Comparison of ENCODE assay signal across 11 cellular contexts in genomic region chr3:122091602-122092006, GRCh38. TPM values are rescaled to one million over a fixed set of nuclear protein-coding genes. Genes with fewer than 3 reads are reported as not detected.
DNase-seq lines count a peak whose midpoint lies in the region; ATAC-seq and TF ChIP-seq lines count a peak whose summit lies in the region.
"Had no signal": no experiment of that assay in that cellular context is flagged by ENCODE, and none has a peak within 500 bp of the region (broad histone marks: within the 10 kb centered on the region; RNA-seq: fewer than 3 reads in every experiment).

No MANE protein-coding gene starts in this region.

- H3K4me1 Mint-ChIP-seq in CD14-positive monocyte (peaks cover 60% of the 10 kb centered on the region), immature natural killer cell (no peaks in the 10 kb centered on the region)
- peaks cover 15% of the 10 kb centered on the region for H3K4me1 Mint-ChIP-seq in activated CD8-positive, alpha-beta T cell treated with anti-CD3 and anti-CD28 coated beads for 36 hours (ENCODE audit: low read depth)

- H3K27me3 Mint-ChIP-seq in CD14-positive monocyte (ENCODE audit: low read depth in 3 of 3) (peaks cover 0 to 3% (median 0%) of the 10 kb centered on the region in 3 donors), immature natural killer cell (ENCODE audit: low read depth in 3 of 3) (no peaks in the 10 kb centered on the region)
- peaks cover 2% of the 10 kb centered on the region for H3K27me3 Mint-ChIP-seq in activated CD8-positive, alpha-beta T cell treated with anti-CD3 and anti-CD28 coated beads for 36 hours

- H3K9me3 Mint-ChIP-seq in CD14-positive monocyte (no peaks in the 10 kb centered on the region), immature natural killer cell (peaks cover 0 to 2% (median 0%) of the 10 kb centered on the region in 6 donors)
- H3K9me3 Mint-ChIP-seq in activated CD8-positive, alpha-beta T cell treated with anti-CD3 and anti-CD28 coated beads for 36 hours: no peaks in the 10 kb centered on the region

- TF ChIP-seq CTCF in CD14-positive monocyte (IDR thresholded peaks at IDR 0.05): no peak
- no peak for TF ChIP-seq CTCF in activated CD8-positive, alpha-beta T cell treated with anti-CD3 and anti-CD28 coated beads for 36 hours (IDR thresholded peaks at IDR 0.05)

- peak overlapping the region in 1 of 2 donors; percentile 66 for H3K4me3 Mint-ChIP-seq in CD14-positive monocyte
- no peak overlapping the region for H3K4me3 Mint-ChIP-seq in activated CD8-positive, alpha-beta T cell treated with anti-CD3 and anti-CD28 coated beads for 36 hours
- H3K4me3 Mint-ChIP-seq in immature natural killer cell: no peak overlapping the region

- H3K27ac Mint-ChIP-seq in CD14-positive monocyte (peak overlapping the region; percentile 86 to 96 (median 94)), immature natural killer cell (no peak overlapping the region)
- H3K27ac Mint-ChIP-seq in activated CD8-positive, alpha-beta T cell treated with anti-CD3 and anti-CD28 coated beads for 36 hours: peak overlapping the region; percentile 55

- intact Hi-C loops in CD14-positive monocyte (cut with micrococcal nuclease): loop anchor here (5.0 kb wide), 3 partner anchors 34 to 259 kb away; partner anchors contain the start of gene CD86 (in 2 of the 2)
- intact Hi-C loops in activated CD8-positive, alpha-beta T cell treated with anti-CD3 and anti-CD28 coated beads for 36 hours (cut with micrococcal nuclease): loop anchor here (2.0 to 10.0 kb wide), 2 partner anchors 207 to 545 kb away; no protein-coding TSS in a partner anchor

- DNase-seq in CD14-positive monocyte (ENCODE audit: low spot score) (peak; percentile 45), NCI-H2196 (lab: John Stamatoyannopoulos, UW; ENCODE audit: unreplicated experiment) (no peak), GM19238 (ENCODE audit: insufficient read length, low spot score) (no peak), cerebellar cortex (ENCODE audit: low spot score) (no peak), immature natural killer cell (no peak)
- DNase-seq in activated CD8-positive, alpha-beta T cell treated with anti-CD3 and anti-CD28 coated beads for 36 hours: no peak
- DNase-seq: DMS 273 treated with DMSO at 0.1 percent for 48 hours, NCI-H187 treated with DMSO at 0.1 percent for 48 hours, nucleus accumbens had no signal

- ATAC-seq in GM19324 (IDR thresholded peaks at IDR 0.05; ENCODE audit: low FRiP score, unreplicated experiment) (peak; percentile 50), HG03135 (IDR thresholded peaks at IDR 0.05; ENCODE audit: unreplicated experiment) (peak; percentile 47)
- no peak for ATAC-seq in activated CD8-positive, alpha-beta T cell treated with anti-CD3 and anti-CD28 coated beads for 36 hours

- H3K36me3 Mint-ChIP-seq in CD14-positive monocyte (peaks cover 44 to 46% of the 10 kb centered on the region in 2 donors), immature natural killer cell (no peaks in the 10 kb centered on the region)
- no peaks in the 10 kb centered on the region for H3K36me3 Mint-ChIP-seq in activated CD8-positive, alpha-beta T cell treated with anti-CD3 and anti-CD28 coated beads for 36 hours (ENCODE audit: low read depth)

- POLR2A ChIA-PET in activated CD8-positive, alpha-beta T cell treated with anti-CD3 and anti-CD28 coated beads for 36 hours (lab: Charles Lee): no interaction called here

- CTCF ChIA-PET in activated CD8-positive, alpha-beta T cell treated with anti-CD3 and anti-CD28 coated beads for 36 hours (lab: Charles Lee): interaction anchor here (0.6 to 2.7 kb wide), 6 partner anchors 11 to 545 kb away, joined by 3 to 18 read pairs (median 4); partner anchors contain the start of gene POLQ

RNA-seq across cellular contexts. Expression of gene CD86, which starts 36.4 kb away (rescaled TPM):
- polyA plus RNA-seq in CD14-positive monocyte (100 to 1,000 TPM; 273 to 321 TPM), immature natural killer cell (1 to 10 TPM; 1.1 to 7.4 (median 6.2) TPM)
- total RNA-seq in activated CD8-positive, alpha-beta T cell treated with anti-CD3 and anti-CD28 coated beads for 36 hours: under 1 TPM; 0.43 to 0.52 TPM

Comparison
In these comparisons a context has a peak if more than half of its experiments do, and no peak if none do; other contexts are left out.
1. H3K27ac Mint-ChIP-seq: peak in CD14-positive monocyte (7 of 7) and activated CD8-positive, alpha-beta T cell treated with anti-CD3 and anti-CD28 coated beads for 36 hours (single experiment); none in immature natural killer cell (0 of 6).
2. RNA of gene CD86, which starts 36.4 kb away (polyA plus RNA-seq): 273 to 321 TPM in CD14-positive monocyte; 1.1 to 7.4 TPM in immature natural killer cell; every median in the first group is over 10 times any median in the second.